Comparison of ENCODE assay signal across 8 cellular contexts in the genomic region with DNA sequence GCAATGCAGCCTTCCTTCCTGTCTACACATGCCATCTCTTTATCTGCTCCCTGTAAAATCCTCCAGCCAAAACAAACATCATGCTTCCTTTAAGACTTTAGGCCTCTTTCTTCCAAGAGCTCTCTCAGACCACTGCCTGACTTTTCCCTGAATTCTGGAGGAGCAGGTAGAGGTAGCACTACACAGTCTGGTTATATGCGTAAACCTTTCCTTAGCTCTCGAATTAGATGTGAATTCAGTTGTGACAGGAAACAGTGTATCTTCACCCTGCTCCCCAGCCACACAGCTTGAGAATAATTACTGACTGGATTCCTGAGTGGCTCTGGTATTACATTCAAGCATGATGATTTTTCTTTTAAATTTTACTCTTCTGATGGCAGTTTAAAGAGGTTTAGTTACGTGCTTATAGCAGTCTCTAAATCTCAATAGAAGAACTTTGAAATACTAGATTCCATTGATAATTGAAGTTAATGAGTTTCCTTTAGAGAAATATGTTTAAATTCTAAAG.
DNase-seq lines count a peak whose midpoint lies in the region; ATAC-seq lines count a peak whose summit lies in the region.

No MANE protein-coding gene starts in this region.

- H3K4me1 ChIP-seq in skeletal muscle tissue (ENCODE audit: control insufficient read depth in 3 of 3, insufficient read depth in 3 of 3, low read length in 3 of 3), result peaks cover 48 to 62% (median 52%) of the 10 kb centered on the region in 3 donors

- H3K4me3 Mint-ChIP-seq in activated naive CD8-positive, alpha-beta T cell treated with anti-CD3 and anti-CD28 coated beads, Interleukin-2, amount 50 U/mL, for 24 hours, result no peak overlapping the region

- H3K4me1 Mint-ChIP-seq in activated naive CD8-positive, alpha-beta T cell treated with anti-CD3 and anti-CD28 coated beads, Interleukin-2, amount 50 U/mL, for 24 hours, result peaks cover 80% of the 10 kb centered on the region

- intact Hi-C loops in left ventricle myocardium superior (cut with micrococcal nuclease), result no loop called here

- peak overlapping the region in 1 of 3 donors; percentile 5 for H3K9ac ChIP-seq in skeletal muscle tissue (ENCODE audit: low read depth in 1 of 3, low read length in 3 of 3)

- H3K27ac Mint-ChIP-seq in activated naive CD8-positive, alpha-beta T cell treated with anti-CD3 and anti-CD28 coated beads, Interleukin-2, amount 50 U/mL, for 24 hours, result peak overlapping the region; percentile 52

- H3K27me3 Mint-ChIP-seq in activated naive CD8-positive, alpha-beta T cell treated with anti-CD3 and anti-CD28 coated beads, Interleukin-2, amount 50 U/mL, for 24 hours, result no peaks in the 10 kb centered on the region

- no peak overlapping the region for H3K4me3 ChIP-seq in skeletal muscle tissue (ENCODE audit: low read length in 3 of 3)

- H3K9me3 Mint-ChIP-seq in activated naive CD8-positive, alpha-beta T cell treated with anti-CD3 and anti-CD28 coated beads, Interleukin-2, amount 50 U/mL, for 24 hours, result no peaks in the 10 kb centered on the region

- DNase-seq in HT-29 (ENCODE audit: low spot score) (peak; percentile 77), left ventricle myocardium superior (no peak), NK-92 (lab: John Stamatoyannopoulos, UW; ENCODE audit: unreplicated experiment) (no peak)
- no peak for DNase-seq in activated naive CD8-positive, alpha-beta T cell treated with anti-CD3 and anti-CD28 coated beads, Interleukin-2, amount 50 U/mL, for 24 hours
- DNase-seq in NK-92 treated with Interleukin-12 subunit alpha and Interleukin-12 subunit beta, amount 100 ng/mL, for 24 hours (lab: John Stamatoyannopoulos, UW), result no peak

- no peaks in the 10 kb centered on the region for H3K27me3 ChIP-seq in skeletal muscle tissue (ENCODE audit: control insufficient read depth in 3 of 3, insufficient read depth in 3 of 3, low read length in 3 of 3)

- peaks cover 10% of the 10 kb centered on the region for H3K36me3 Mint-ChIP-seq in activated naive CD8-positive, alpha-beta T cell treated with anti-CD3 and anti-CD28 coated beads, Interleukin-2, amount 50 U/mL, for 24 hours (ENCODE audit: low read depth)

- H3K27ac ChIP-seq in skeletal muscle tissue (ENCODE audit: low read depth, low read length), result peak overlapping the region; percentile 54

- ATAC-seq in activated naive CD8-positive, alpha-beta T cell treated with anti-CD3 and anti-CD28 coated beads, Interleukin-2, amount 50 U/mL, for 24 hours, result no peak
- peak; percentile 33 for ATAC-seq in left ventricle myocardium superior
- no peak for ATAC-seq in GM18873 (IDR thresholded peaks at IDR 0.05; ENCODE audit: low FRiP score, unreplicated experiment)
- no peak for ATAC-seq in HG03045 (IDR thresholded peaks at IDR 0.05; ENCODE audit: unreplicated experiment)

- peaks cover 0 to 2% (median 0%) of the 10 kb centered on the region in 3 donors for H3K36me3 ChIP-seq in skeletal muscle tissue (ENCODE audit: control insufficient read depth in 3 of 3, insufficient read depth in 3 of 3, low read length in 3 of 3)

- H3K9me3 ChIP-seq in skeletal muscle tissue (ENCODE audit: control insufficient read depth in 3 of 3, low read length in 3 of 3), result no peaks in the 10 kb centered on the region
